Comparison of ENCODE assay signal across 32 cellular contexts in genomic region chr9:121563881-121564460, GRCh38.
"Had no signal": no experiment of that assay in that cellular context is flagged by ENCODE, and none has a peak within 500 bp of the region (broad histone marks: within the 10 kb centered on the region; RNA-seq: fewer than 3 reads in every experiment).

No MANE protein-coding gene starts in this region.

- H3K36me3 ChIP-seq: adrenal gland, breast epithelium, SJCRH30 had no signal

- H3K36me3 Mint-ChIP-seq: activated CD4-positive, alpha-beta memory T cell treated with anti-CD3 and anti-CD28 coated beads for 36 hours; activated naive CD4-positive, alpha-beta T cell treated with anti-CD3 and anti-CD28 coated beads, Interleukin-2, amount 50 U/mL, for 72 hours had no signal

- H3K9me3 ChIP-seq: adrenal gland, body of pancreas, breast epithelium, SJCRH30, SK-N-SH had no signal

- H3K27ac Mint-ChIP-seq: activated B cell treated with CpG ODN at 0.5 μM for 24 hours; activated CD4-positive, alpha-beta memory T cell treated with anti-CD3 and anti-CD28 coated beads for 36 hours; activated naive CD4-positive, alpha-beta T cell treated with anti-CD3 and anti-CD28 coated beads for 36 hours; activated naive CD4-positive, alpha-beta T cell treated with anti-CD3 and anti-CD28 coated beads, Interleukin-2, amount 50 U/mL, for 72 hours; activated T-helper 1 cell treated with anti-CD3 and anti-CD28 coated beads, Interleukin-12 subunit alpha, Interleukin-12 subunit beta, Interleukin-2, Interleukin-4 antibody, amounts not matched to agents 30 ng/mL and 10 ng/mL and 1 ng/mL, durations not matched to agents 14 hours and 24 hours and 36 hours; T-helper 1 cell treated with Interleukin-12 subunit alpha and Interleukin-12 subunit beta and Interleukin-4 antibody, amounts not matched to agents 30 μg/mL and 1 μg/mL, for 36 hours; T-helper 2 cell treated with Interferon-gamma antibody and Interleukin-4, amounts not matched to agents 5 μg/mL and 100 μg/mL, for 36 hours had no signal

- H3K27me3 ChIP-seq: adrenal gland, body of pancreas, breast epithelium had no signal

- H3K9me2 ChIP-seq: SK-N-SH had no signal

- H3K4me3 Mint-ChIP-seq: activated B cell treated with CpG ODN at 0.5 μM for 24 hours; activated CD4-positive, alpha-beta memory T cell treated with anti-CD3 and anti-CD28 coated beads for 36 hours; activated naive CD4-positive, alpha-beta T cell treated with anti-CD3 and anti-CD28 coated beads for 36 hours; activated T-cell treated with anti-CD3 and anti-CD28 coated beads, Interleukin-2, amount 50 U/mL, for 4 hours; activated T-helper 1 cell treated with anti-CD3 and anti-CD28 coated beads, Interleukin-12 subunit alpha, Interleukin-12 subunit beta, Interleukin-2, Interleukin-4 antibody, amounts not matched to agents 30 ng/mL and 10 ng/mL and 1 ng/mL, durations not matched to agents 14 hours and 24 hours and 36 hours; T-helper 1 cell treated with Interleukin-12 subunit alpha and Interleukin-12 subunit beta and Interleukin-4 antibody, amounts not matched to agents 30 μg/mL and 1 μg/mL, for 36 hours; T-helper 2 cell treated with Interferon-gamma antibody and Interleukin-4, amounts not matched to agents 5 μg/mL and 100 μg/mL, for 36 hours had no signal

- H3K9ac ChIP-seq: SK-N-SH had no signal

- H3K27ac ChIP-seq: adrenal gland, body of pancreas, breast epithelium, SJCRH30 had no signal

- H3K4me1 ChIP-seq: SJCRH30 had no signal

- DNase-seq: activated B cell treated with CpG ODN at 0.5 μM for 24 hours; activated CD4-positive, alpha-beta memory T cell treated with anti-CD3 and anti-CD28 coated beads for 36 hours; activated CD4-positive, alpha-beta T cell treated with anti-CD3 and anti-CD28 coated beads for 4 hours; activated CD4-positive, alpha-beta T cell treated with anti-CD3 and anti-CD28 coated beads, Interleukin-2, amount 50 U/mL, for 1 hour; activated CD4-positive, CD25-positive, alpha-beta regulatory T cell treated with anti-CD3 and anti-CD28 coated beads, Interleukin-2, amount 50 U/mL, for 72 hours; activated CD8-positive, alpha-beta memory T cell treated with anti-CD3 and anti-CD28 coated beads, Interleukin-2, amount 50 U/mL, for 4 hours; activated gamma-delta T cell treated with Interleukin-2 at 50 U/mL for 16 hours; activated naive CD4-positive, alpha-beta T cell treated with anti-CD3 and anti-CD28 coated beads for 36 hours; activated T-cell treated with anti-CD3 and anti-CD28 coated beads for 4 hours; activated T-cell treated with anti-CD3 and anti-CD28 coated beads, Interleukin-2, amount 50 U/mL, for 4 hours; adrenal gland; body of pancreas; caudate nucleus; cerebellar nuclear complex; NCI-H1092 treated with DMSO at 0.1 percent for 48 hours; NCI-H146; NCI-H187; NCI-H2029 treated with DMSO at 0.1 percent for 48 hours; NCI-H2107; NCI-H2171; NCI-H510A; NCI-H526; NCI-H748 treated with DMSO at 0.1 percent for 48 hours; NK-92 treated with Interleukin-12 subunit alpha and Interleukin-12 subunit beta, amount 100 ng/mL, for 24 hours; SHP77; SJCRH30 had no signal

- H3K4me2 ChIP-seq: SK-N-SH had no signal

- ATAC-seq: activated naive CD4-positive, alpha-beta T cell treated with anti-CD3 and anti-CD28 coated beads, Interleukin-2, amount 50 U/mL, for 72 hours; activated T-cell treated with anti-CD3 and anti-CD28 coated beads, Interleukin-2, amount 50 U/mL, for 4 hours; body of pancreas had no signal

- H3K9me3 Mint-ChIP-seq: activated B cell treated with CpG ODN at 0.5 μM for 24 hours; activated CD4-positive, alpha-beta memory T cell treated with anti-CD3 and anti-CD28 coated beads for 36 hours; activated naive CD4-positive, alpha-beta T cell treated with anti-CD3 and anti-CD28 coated beads for 36 hours; activated naive CD4-positive, alpha-beta T cell treated with anti-CD3 and anti-CD28 coated beads, Interleukin-2, amount 50 U/mL, for 72 hours; activated T-cell treated with anti-CD3 and anti-CD28 coated beads, Interleukin-2, amount 50 U/mL, for 4 hours; activated T-helper 1 cell treated with anti-CD3 and anti-CD28 coated beads, Interleukin-12 subunit alpha, Interleukin-12 subunit beta, Interleukin-2, Interleukin-4 antibody, amounts not matched to agents 30 ng/mL and 10 ng/mL and 1 ng/mL, durations not matched to agents 14 hours and 24 hours and 36 hours; T-helper 1 cell treated with Interleukin-12 subunit alpha and Interleukin-12 subunit beta and Interleukin-4 antibody, amounts not matched to agents 30 μg/mL and 1 μg/mL, for 36 hours; T-helper 2 cell treated with Interferon-gamma antibody and Interleukin-4, amounts not matched to agents 5 μg/mL and 100 μg/mL, for 36 hours had no signal

- H3K4me3 ChIP-seq: adrenal gland, body of pancreas, breast epithelium, SJCRH30 had no signal
